ENCODE assay signal across 28 cellular contexts in genomic region chrX:110226931-110227330, GRCh38.
A peak's percentile ranks its signal among the peaks of the same experiment; 100 is the strongest.
DNase-seq lines count a peak whose midpoint lies in the region; ATAC-seq and TF ChIP-seq lines count a peak whose summit lies in the region.
"Had no signal": no experiment of that assay in that cellular context is flagged by ENCODE, and none has a peak within 500 bp of the region (broad histone marks: within the 10 kb centered on the region; RNA-seq: fewer than 3 reads in every experiment).

No MANE protein-coding gene starts in this region.

- no peak overlapping the region for H3K4me2 ChIP-seq in IMR-90 (ENCODE audit: low read depth, low read length)
- H3K4me2 ChIP-seq: BLaER1 treated with 17β-estradiol and CSF1 and Interleukin-3, amounts not matched to agents 10 nM and 100 nM had no signal

- no peak overlapping the region for H3K4ac ChIP-seq in IMR-90 (ENCODE audit: low read depth, low read length)

- H3K14ac ChIP-seq in IMR-90 (replicated peaks; ENCODE audit: low read depth, low read length): no peak overlapping the region

- H3K4me3 ChIP-seq in CD8-positive, alpha-beta T cell (ENCODE audit: low read depth, low read length): no peak overlapping the region
- H3K4me3 ChIP-seq in IMR-90 (ENCODE audit: insufficient read depth, low read depth, low read length) (no peak overlapping the region), adipocyte (ENCODE audit: low read length) (no peak overlapping the region)
- H3K4me3 ChIP-seq: BLaER1 treated with 17β-estradiol and CSF1 and Interleukin-3, amounts not matched to agents 10 nM and 100 nM; HAP-1; testis; uterus had no signal

- no peak overlapping the region for H3K18ac ChIP-seq in IMR-90 (ENCODE audit: low read depth, low read length)

- H3K4me1 ChIP-seq in CD8-positive, alpha-beta T cell (ENCODE audit: insufficient read depth, low read length): peaks cover 5% of the 10 kb centered on the region
- no peaks in the 10 kb centered on the region for H3K4me1 ChIP-seq in IMR-90 (ENCODE audit: control insufficient read depth, insufficient read depth, low read length)
- H3K4me1 ChIP-seq in adipocyte (ENCODE audit: control insufficient read depth, insufficient read depth, low read length): no peaks in the 10 kb centered on the region
- H3K4me1 ChIP-seq: testis, uterus had no signal

- H3K27me3 ChIP-seq in CD8-positive, alpha-beta T cell (ENCODE audit: insufficient read depth, low read length): no peaks in the 10 kb centered on the region
- no peaks in the 10 kb centered on the region for H3K27me3 ChIP-seq in IMR-90 (ENCODE audit: control insufficient read depth, insufficient read depth, low read length)
- peaks cover 3% of the 10 kb centered on the region for H3K27me3 ChIP-seq in adipocyte (replicated peaks; ENCODE audit: control insufficient read depth, insufficient read depth, low read length)
- H3K27me3 ChIP-seq: testis had no signal

- no peak overlapping the region for H2AFZ ChIP-seq in IMR-90 (replicated peaks; ENCODE audit: low read length, poor library complexity)

- dilution Hi-C loops in IMR-90 (cut with HindIII; ENCODE audit: low sequenced_read_pairs, unreplicated experiment): no loop called here

- WGBS in IMR-90 (ENCODE audit: extremely low coverage in 2 of 2, insufficient read length in 1 of 2), 2 experiments: no CpG with 5 or more reads among the region's 2 CpGs

- H2AK5ac ChIP-seq in IMR-90 (ENCODE audit: low read depth, low read length): no peak overlapping the region

- CTCF ChIA-PET in CD8-positive, alpha-beta T cell (lab: Charles Lee): no interaction called here
- CTCF ChIA-PET in IMR-90 (lab: Yijun Ruan, JAX): no interaction called here

- H3K36me3 Mint-ChIP-seq in CD8-positive, alpha-beta T cell: peaks cover 9% of the 10 kb centered on the region

- no peak for TF ChIP-seq POLR2A in IMR-90 (IDR thresholded peaks at IDR 0.05; ENCODE audit: low read depth, low read length)

- no peak overlapping the region for H3K4me3 Mint-ChIP-seq in CD8-positive, alpha-beta T cell
- H3K4me3 Mint-ChIP-seq: activated B cell treated with CpG ODN at 0.5 μM for 24 hours; activated naive CD8-positive, alpha-beta T cell treated with anti-CD3 and anti-CD28 coated beads for 36 hours; IgD-negative memory B cell; naive thymus-derived CD8-positive, alpha-beta T cell had no signal

- no peak overlapping the region for H2BK5ac ChIP-seq in IMR-90 (ENCODE audit: low read depth, low read length, poor library complexity, severe bottlenecking)

- no peak overlapping the region for H2AK9ac ChIP-seq in IMR-90 (replicated peaks; ENCODE audit: low read depth, low read length, poor library complexity)

- H4K8ac ChIP-seq in IMR-90 (ENCODE audit: low read depth in 2 of 2, low read length in 2 of 2): no peak overlapping the region; a peak in 1 of 4 replicates

- peak overlapping the region; percentile 11 for H3K27ac Mint-ChIP-seq in CD8-positive, alpha-beta T cell
- H3K27ac Mint-ChIP-seq: activated B cell treated with CpG ODN at 0.5 μM for 24 hours; activated naive CD8-positive, alpha-beta T cell treated with anti-CD3 and anti-CD28 coated beads for 36 hours; activated T-helper 2 cell treated with anti-CD3 and anti-CD28 coated beads, Interferon-gamma antibody, Interleukin-2, Interleukin-4, amounts not matched to agents 10 μg/mL and 5 μg/mL and 100 μg/mL, durations not matched to agents 14 hours and 24 hours and 36 hours; IgD-negative memory B cell had no signal

- no peak for DNase-seq in CD8-positive, alpha-beta T cell
- DNase-seq in IMR-90: peak; percentile 37
- DNase-seq in adipocyte (ENCODE audit: low read depth): peak; percentile 21
- peak; percentile 47 for DNase-seq in kidney tubule cell (ENCODE audit: low spot score)
- no peak for DNase-seq in NCI-H2029 (lab: John Stamatoyannopoulos, UW)
- DNase-seq in NCI-H187 (lab: John Stamatoyannopoulos, UW): no peak
- DNase-seq in NCI-H2171 treated with DMSO at 0.1 percent for 48 hours (lab: John Stamatoyannopoulos, UW): no peak
- DNase-seq: activated B cell treated with CpG ODN at 0.5 μM for 24 hours; activated naive CD8-positive, alpha-beta T cell treated with anti-CD3 and anti-CD28 coated beads for 36 hours; Calu3; DND-41; foreskin melanocyte; MM.1S; naive thymus-derived CD8-positive, alpha-beta T cell; NCI-H146; NCI-H526 treated with DMSO at 0.1 percent for 48 hours; retina; stimulated activated CD4-positive, alpha-beta T cell treated with anti-CD3 and anti-CD28 coated beads, Interleukin-4, amount 100 ng/mL, for 4 hours; stimulated activated naive CD4-positive, alpha-beta T cell; T1000; testis had no signal

- H4K91ac ChIP-seq in IMR-90 (ENCODE audit: insufficient read depth, low read depth, low read length): no peak overlapping the region

- TF ChIP-seq RAD21 in IMR-90 (IDR thresholded peaks at IDR 0.05; ENCODE audit: low read length): no peak

- intact Hi-C loops in CD8-positive, alpha-beta T cell (cut with DNase I, micrococcal nuclease): loop anchor here (5.0 to 10.0 kb wide), 3 partner anchors 90 to 492 kb away; partner anchors contain the start of genes ACSL4 (in 1 of the 2) and AMMECR1 (in 1 of the 2)
- intact Hi-C loops in IMR-90 (cut with micrococcal nuclease): no loop called here

- no peak overlapping the region for H3K23ac ChIP-seq in IMR-90 (ENCODE audit: low read depth, low read length)

- peaks cover 3 to 11% of the 10 kb centered on the region in 2 experiments; a peak in 3 of 4 replicates for H3K79me1 ChIP-seq in IMR-90 (ENCODE audit: low read depth in 1 of 2, low read length in 2 of 2)

- H3K27ac ChIP-seq in CD8-positive, alpha-beta T cell (ENCODE audit: low read depth, low read length): no peak overlapping the region
- H3K27ac ChIP-seq in IMR-90 (ENCODE audit: insufficient read depth, low read length): no peak overlapping the region
- H3K27ac ChIP-seq: BLaER1 treated with 17β-estradiol and CSF1 and Interleukin-3, amounts not matched to agents 10 nM and 100 nM; testis had no signal

- H3K4me1 Mint-ChIP-seq in CD8-positive, alpha-beta T cell (ENCODE audit: low read depth): peaks cover 37% of the 10 kb centered on the region

- no peak for TF ChIP-seq CTCF in CD8-positive, alpha-beta T cell (IDR thresholded peaks at IDR 0.05)
- TF ChIP-seq CTCF in IMR-90 (conservative IDR thresholded peaks at IDR 0.05; ENCODE audit: low read depth, low read length): no peak

- peaks cover 4% of the 10 kb centered on the region; the same call in 1 of the 2 replicates for H4K20me1 ChIP-seq in IMR-90 (ENCODE audit: insufficient read depth, low read length)

- no peak for ATAC-seq in CD8-positive, alpha-beta T cell
- ATAC-seq in IMR-90 (ENCODE audit: low read depth) (peak; percentile 49; the same call in 1 of the 2 replicates), HG03097 (IDR thresholded peaks at IDR 0.05; ENCODE audit: low FRiP score, unreplicated experiment) (no peak)
- ATAC-seq: left lobe of liver; naive thymus-derived CD8-positive, alpha-beta T cell had no signal

- no peak overlapping the region for H2BK120ac ChIP-seq in IMR-90 (ENCODE audit: low read depth, low read length)

- POLR2A ChIA-PET in CD8-positive, alpha-beta T cell (lab: Charles Lee): no interaction called here
- POLR2A ChIA-PET in IMR-90 (lab: Charles Lee; ENCODE audit: unreplicated experiment): no interaction called here

- H4K5ac ChIP-seq in IMR-90 (ENCODE audit: low read depth, low read length): no peak overlapping the region

- no peaks in the 10 kb centered on the region for H3K27me3 Mint-ChIP-seq in CD8-positive, alpha-beta T cell (ENCODE audit: low read depth)
- H3K27me3 Mint-ChIP-seq: activated B cell treated with CpG ODN at 0.5 μM for 24 hours; activated naive CD8-positive, alpha-beta T cell treated with anti-CD3 and anti-CD28 coated beads for 36 hours; naive thymus-derived CD8-positive, alpha-beta T cell had no signal

- H3K9ac ChIP-seq in IMR-90 (ENCODE audit: low read depth, low read length) (no peak overlapping the region), adipocyte (ENCODE audit: low read length) (no peak overlapping the region)
- H3K9ac ChIP-seq: BLaER1 treated with 17β-estradiol and CSF1 and Interleukin-3, amounts not matched to agents 10 nM and 100 nM had no signal

- in situ Hi-C loops in IMR-90 (cut with MboI; ENCODE audit: low sequenced_read_pairs): no loop called here

- no peaks in the 10 kb centered on the region for H3K36me3 ChIP-seq in CD8-positive, alpha-beta T cell (ENCODE audit: insufficient read depth, low read length)
- H3K36me3 ChIP-seq in IMR-90 (ENCODE audit: control insufficient read depth, insufficient read depth, low read length): no peaks in the 10 kb centered on the region
- H3K36me3 ChIP-seq in adipocyte (ENCODE audit: control insufficient read depth, insufficient read depth, low read length, severe bottlenecking): no peaks in the 10 kb centered on the region
- H3K36me3 ChIP-seq: HAP-1, uterus had no signal

- H2BK15ac ChIP-seq in IMR-90 (ENCODE audit: low read depth, low read length): no peak overlapping the region

- H3K9me3 Mint-ChIP-seq in CD8-positive, alpha-beta T cell: no peaks in the 10 kb centered on the region
- H3K9me3 Mint-ChIP-seq: activated B cell treated with CpG ODN at 0.5 μM for 24 hours had no signal

- no peaks in the 10 kb centered on the region for H3K9me3 ChIP-seq in CD8-positive, alpha-beta T cell (ENCODE audit: low read length)
- H3K9me3 ChIP-seq in IMR-90 (ENCODE audit: control insufficient read depth, insufficient read depth, low read length) (no peaks in the 10 kb centered on the region; the same call in 1 of the 2 replicates), adipocyte (ENCODE audit: control insufficient read depth, low read length) (peaks cover 3% of the 10 kb centered on the region)
- H3K9me3 ChIP-seq: HAP-1, testis, uterus had no signal

- BruUV-seq in IMR-90 (replicated peaks; lab: Mats Ljungman, UMichigan): no TSS peak

- peaks cover 7% of the 10 kb centered on the region for H3K9me1 ChIP-seq in IMR-90 (ENCODE audit: insufficient read depth, low read length)

- no peak overlapping the region for H3K56ac ChIP-seq in IMR-90 (ENCODE audit: extremely low read depth, insufficient read depth, low read length)

- no peak overlapping the region for H2BK20ac ChIP-seq in IMR-90 (ENCODE audit: low read depth, low read length)

TF ChIP-seq in IMR-90, 13 proteins besides CTCF, POLR2A, EP300 and RAD21:
- TF ChIP-seq MXI1 (IDR thresholded peaks at IDR 0.05; ENCODE audit: borderline replicate concordance, low read depth, low read length) (no peak), SMC3 (IDR thresholded peaks at IDR 0.05; ENCODE audit: low read depth, low read length) (no peak), FOS (IDR thresholded peaks at IDR 0.05; ENCODE audit: low read depth, low read length) (no peak), RCOR1 (IDR thresholded peaks at IDR 0.05; ENCODE audit: insufficient replicate concordance, low read length) (no peak)
- TF ChIP-seq, protein P1, sequence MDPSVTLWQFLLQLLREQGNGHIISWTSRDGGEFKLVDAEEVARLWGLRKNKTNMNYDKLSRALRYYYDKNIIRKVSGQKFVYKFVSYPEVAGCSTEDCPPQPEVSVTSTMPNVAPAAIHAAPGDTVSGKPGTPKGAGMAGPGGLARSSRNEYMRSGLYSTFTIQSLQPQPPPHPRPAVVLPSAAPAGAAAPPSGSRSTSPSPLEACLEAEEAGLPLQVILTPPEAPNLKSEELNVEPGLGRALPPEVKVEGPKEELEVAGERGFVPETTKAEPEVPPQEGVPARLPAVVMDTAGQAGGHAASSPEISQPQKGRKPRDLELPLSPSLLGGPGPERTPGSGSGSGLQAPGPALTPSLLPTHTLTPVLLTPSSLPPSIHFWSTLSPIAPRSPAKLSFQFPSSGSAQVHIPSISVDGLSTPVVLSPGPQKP (IDR thresholded peaks at IDR 0.05; ENCODE audit: borderline replicate concordance, low read depth, low read length): no peak

Comparison
In these comparisons a context has a peak if more than half of its experiments do, and no peak if none do; other contexts are left out.
1. DNase-seq: peak in IMR-90 (single experiment), adipocyte (single experiment) and kidney tubule cell (single experiment); none in CD8-positive, alpha-beta T cell (0 of 7), NCI-H2029 (single experiment), NCI-H187 (0 of 2) and NCI-H2171 treated with DMSO at 0.1 percent for 48 hours (single experiment).